Comparison of ENCODE assay signal across 11 cellular contexts in genomic region chr7:151304856-151305255, GRCh38. TPM values are rescaled to one million over a fixed set of nuclear protein-coding genes. Genes with fewer than 3 reads are reported as not detected.
DNase-seq lines count a peak whose midpoint lies in the region; ATAC-seq and TF ChIP-seq lines count a peak whose summit lies in the region.
"Had no signal": no experiment of that assay in that cellular context is flagged by ENCODE, and none has a peak within 500 bp of the region (broad histone marks: within the 10 kb centered on the region; RNA-seq: fewer than 3 reads in every experiment).

No MANE protein-coding gene starts in this region.

- no peaks in the 10 kb centered on the region for H3K36me3 ChIP-seq in iPS-18a (ENCODE audit: control insufficient read depth, low read depth, low read length)
- H3K36me3 ChIP-seq: neutrophil had no signal

- DNase-seq in AG10803 (ENCODE audit: low read depth): no peak
- peak; percentile 73 for DNase-seq in DMS53 (lab: John Stamatoyannopoulos, UW)
- no peak for DNase-seq in T-helper 17 cell
- no peak for DNase-seq in SW 1271 (lab: John Stamatoyannopoulos, UW)
- DNase-seq in NCI-H2107 treated with DMSO at 0.1 percent for 48 hours (lab: John Stamatoyannopoulos, UW; ENCODE audit: unreplicated experiment): no peak
- no peak for DNase-seq in immature natural killer cell
- DNase-seq: activated naive CD4-positive, alpha-beta T cell; foreskin keratinocyte; NCI-H1436 treated with DMSO at 0.1 percent for 48 hours had no signal

- peaks cover 48% of the 10 kb centered on the region for H3K27me3 Mint-ChIP-seq in T-helper 17 cell
- peaks cover 5 to 22% (median 18%) of the 10 kb centered on the region in 3 donors for H3K27me3 Mint-ChIP-seq in immature natural killer cell (ENCODE audit: low read depth in 3 of 3)

- no peak for TF ChIP-seq CTCF in AG10803 (conservative IDR thresholded peaks at IDR 0.05; ENCODE audit: low read length)

- H3K36me3 Mint-ChIP-seq in T-helper 17 cell (ENCODE audit: low read depth): no peaks in the 10 kb centered on the region
- H3K36me3 Mint-ChIP-seq in immature natural killer cell: no peaks in the 10 kb centered on the region

- peak overlapping the region; percentile 69 for H3K4me3 Mint-ChIP-seq in T-helper 17 cell
- H3K4me3 Mint-ChIP-seq in immature natural killer cell: peak overlapping the region in 2 of 5 donors; percentile 8 to 25

- H3K9me3 ChIP-seq in T-helper 17 cell (ENCODE audit: control insufficient read depth, low read length, poor library complexity, severe bottlenecking) (no peaks in the 10 kb centered on the region), iPS-18a (ENCODE audit: control insufficient read depth, low read depth, low read length) (no peaks in the 10 kb centered on the region)
- H3K9me3 ChIP-seq: neutrophil had no signal

- H3K9ac ChIP-seq in iPS-18a (ENCODE audit: low read length): peak overlapping the region; percentile 41

- no peak for ATAC-seq in T-helper 17 cell
- ATAC-seq: foreskin keratinocyte had no signal

- no peak overlapping the region for H3K27ac Mint-ChIP-seq in T-helper 17 cell
- no peak overlapping the region for H3K27ac Mint-ChIP-seq in immature natural killer cell

- H3K4me1 ChIP-seq in iPS-18a (ENCODE audit: control insufficient read depth, low read depth, low read length): no peaks in the 10 kb centered on the region
- H3K4me1 ChIP-seq: foreskin keratinocyte had no signal

- H3K9me3 Mint-ChIP-seq in immature natural killer cell: peaks cover 0 to 2% (median 0%) of the 10 kb centered on the region in 6 donors

- H3K4me1 Mint-ChIP-seq in T-helper 17 cell: peaks cover 10% of the 10 kb centered on the region
- H3K4me1 Mint-ChIP-seq in immature natural killer cell: peaks cover 15 to 17% of the 10 kb centered on the region in 2 donors

- H3K27ac ChIP-seq in iPS-18a (ENCODE audit: low read length): no peak overlapping the region
- H3K27ac ChIP-seq: foreskin keratinocyte, neutrophil had no signal

- peaks cover 8% of the 10 kb centered on the region for H3K27me3 ChIP-seq in iPS-18a (ENCODE audit: control insufficient read depth, insufficient read depth, low read length)

- H3K4me3 ChIP-seq in AG10803 (ENCODE audit: low read length) (peak overlapping the region; percentile 34), iPS-18a (ENCODE audit: low read length) (peak overlapping the region; percentile 55)

RNA-seq across cellular contexts. Expression of gene NUB1, which starts 36.8 kb away (rescaled TPM):
- 10 to 100 TPM; 71.9 to 87.2 TPM for total RNA-seq in T-helper 17 cell
- 10 to 100 TPM; 49.8 to 85.4 (median 77.4) TPM for polyA plus RNA-seq in immature natural killer cell

RNA-seq across cellular contexts. Expression of gene SMARCD3, which starts 56.4 kb away (rescaled TPM):
- 10 to 100 TPM in 1 of 2 donors, 1 to 10 TPM in 1; 9.8 to 10.7 TPM for total RNA-seq in T-helper 17 cell
- 1 to 10 TPM; 1.2 to 3.9 (median 2.6) TPM for polyA plus RNA-seq in immature natural killer cell
